Comparison of ENCODE assay signal across 8 cellular contexts in the genomic region with DNA sequence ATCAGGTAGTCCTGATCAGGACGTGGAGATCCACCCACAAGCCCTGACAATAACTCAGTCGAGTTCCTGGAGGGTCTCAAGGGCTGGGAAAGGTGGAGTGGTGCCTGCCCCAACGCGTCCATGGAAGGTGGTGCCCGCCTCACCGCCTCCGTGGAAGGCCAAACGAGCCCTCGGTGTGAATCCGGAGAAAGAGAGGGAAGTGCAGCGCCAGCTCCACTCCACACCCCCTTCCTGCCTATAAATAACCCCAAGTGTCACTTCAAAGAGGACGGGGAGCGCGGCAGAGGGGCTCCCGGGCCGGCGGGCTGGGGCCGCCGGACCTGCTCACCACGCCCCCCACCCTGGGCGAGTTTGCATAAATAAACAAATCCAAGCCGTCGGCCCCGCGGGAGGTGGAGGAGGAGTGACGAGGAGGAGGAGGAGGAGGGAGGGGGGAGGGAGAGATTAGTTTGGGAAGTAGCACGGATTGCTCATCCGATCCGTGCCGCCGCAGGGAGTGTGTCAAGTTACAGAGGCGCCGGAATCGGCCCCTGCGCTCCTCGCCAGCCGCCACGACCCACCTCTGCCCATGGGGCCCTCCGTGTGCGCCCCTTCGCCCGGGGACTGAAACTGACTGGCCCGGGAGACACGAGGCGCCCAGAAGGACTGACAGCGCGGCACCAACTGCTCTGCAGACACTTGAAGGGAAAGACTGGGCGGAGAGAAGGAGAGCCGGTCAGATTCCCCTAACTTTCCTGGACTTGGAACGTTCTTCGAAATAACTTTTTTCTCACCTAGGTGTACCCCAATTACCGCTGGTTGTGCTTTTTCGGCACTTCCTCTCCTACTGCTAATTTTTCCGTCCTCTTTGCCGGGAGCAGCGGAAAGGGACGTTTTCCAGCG. TPM values are rescaled to one million over a fixed set of nuclear protein-coding genes. Genes with fewer than 3 reads are reported as not detected.
DNase-seq lines count a peak whose midpoint lies in the region; ATAC-seq and TF ChIP-seq lines count a peak whose summit lies in the region.

A gene (plus strand): TSS at position 473 of the 882 bp plus-strand sequence. CDS start 518 bp downstream, outside the sequence.

- H2AFZ ChIP-seq in OCI-LY3 (ENCODE audit: low read depth, low read length) = 0 out of 2 replicates have a peak within 1 kb of the TSS, but pooled peaks have one; percentile 13

- TF ChIP-seq CTCF in OCI-LY3 (IDR thresholded peaks at IDR 0.05; ENCODE audit: low read depth, low read length) = no peak; the same call in 1 of the 2 replicates

- H3K9ac ChIP-seq in OCI-LY3 (ENCODE audit: low read length) = no peak within 1 kb of the TSS

- H3K27ac ChIP-seq in OCI-LY3 (ENCODE audit: low read length) (no peak within 1 kb of the TSS), urinary bladder (ENCODE audit: low read depth) (no peak within 1 kb of the TSS)

- H3K9me3 Mint-ChIP-seq in effector memory CD8-positive, alpha-beta T cell = peaks cover 0 to 1% of the 10 kb centered on the region in 2 donors

- no peaks in the 10 kb centered on the region for H4K20me1 ChIP-seq in OCI-LY3 (ENCODE audit: insufficient read depth, low read length)

- no peaks in the 10 kb centered on the region for H3K79me2 ChIP-seq in OCI-LY3 (ENCODE audit: low read length)

- H3K36me3 ChIP-seq in OCI-LY3 (replicated peaks; ENCODE audit: low read depth, low read length) (no peaks in the 10 kb centered on the region), urinary bladder (ENCODE audit: insufficient read depth) (no peaks in the 10 kb centered on the region)

- H3K9me3 ChIP-seq in OCI-LY3 (ENCODE audit: insufficient read depth, low read length) = no peaks in the 10 kb centered on the region

- no peaks in the 10 kb centered on the region for H3K27me3 ChIP-seq in OCI-LY3 (ENCODE audit: low read depth, low read length)

- H3K4me3 ChIP-seq in OCI-LY3 (ENCODE audit: low read length) (peak within 1 kb of the TSS; percentile 40), urinary bladder (ENCODE audit: low read depth, low read length) (peak within 1 kb of the TSS; percentile 60)

- H3K4me1 ChIP-seq in OCI-LY3 (ENCODE audit: low read length) (peaks cover 2% of the 10 kb centered on the region; the same call in 1 of the 2 replicates), urinary bladder (ENCODE audit: insufficient read depth) (no peaks in the 10 kb centered on the region)

- H3K36me3 Mint-ChIP-seq in effector memory CD8-positive, alpha-beta T cell (ENCODE audit: insufficient read depth) = no peaks in the 10 kb centered on the region

- peak; percentile 14 for DNase-seq in NCI-H1105 (lab: John Stamatoyannopoulos, UW)
- no peak for DNase-seq in NCI-H1105 treated with DMSO at 0.1 percent for 48 hours (lab: John Stamatoyannopoulos, UW)
- no peak for DNase-seq in effector memory CD8-positive, alpha-beta T cell
- peak; percentile 40 to 56 for DNase-seq in lung microvascular endothelial cell (ENCODE audit: low read depth in 2 of 2)

- peaks cover 6 to 10% of the 10 kb centered on the region in 2 donors for H3K4me1 Mint-ChIP-seq in effector memory CD8-positive, alpha-beta T cell (ENCODE audit: low read depth in 2 of 2)

- ATAC-seq in effector memory CD8-positive, alpha-beta T cell (replicated peaks) = no peak
- ATAC-seq in HG03175 (IDR thresholded peaks at IDR 0.05; ENCODE audit: unreplicated experiment) (no peak), GM18870 (IDR thresholded peaks at IDR 0.05; ENCODE audit: unreplicated experiment) (no peak)

- H3K27me3 Mint-ChIP-seq in effector memory CD8-positive, alpha-beta T cell = peaks cover 61 to 90% of the 10 kb centered on the region in 2 donors

- under 1% methylated on average over 58 of the region's 58 CpGs for WGBS in urinary bladder

- peak within 1 kb of the TSS; percentile 52 for H3K4me2 ChIP-seq in OCI-LY3 (ENCODE audit: low read length)

- peak within 1 kb of the TSS; percentile 72 to 80 for H3K4me3 Mint-ChIP-seq in effector memory CD8-positive, alpha-beta T cell

- H3K27ac Mint-ChIP-seq in effector memory CD8-positive, alpha-beta T cell = peak within 1 kb of the TSS; percentile 57 to 59

RNA-seq across cellular contexts. Expression of the gene that starts here (rescaled TPM):
- total RNA-seq in lung microvascular endothelial cell (1.2 and 7.4 TPM in 2 replicates), urinary bladder (9.2 TPM)
- polyA plus RNA-seq in urinary bladder = 5.7 TPM

Comparison
In these comparisons a context has a peak if more than half of its experiments do, and no peak if none do; other contexts are left out.
1. DNase-seq: peak in NCI-H1105 (single experiment) and lung microvascular endothelial cell (2 of 2); none in NCI-H1105 treated with DMSO at 0.1 percent for 48 hours (single experiment) and effector memory CD8-positive, alpha-beta T cell (0 of 3).